18 cellular contexts compared by ENCODE assay signal in the genomic region with DNA sequence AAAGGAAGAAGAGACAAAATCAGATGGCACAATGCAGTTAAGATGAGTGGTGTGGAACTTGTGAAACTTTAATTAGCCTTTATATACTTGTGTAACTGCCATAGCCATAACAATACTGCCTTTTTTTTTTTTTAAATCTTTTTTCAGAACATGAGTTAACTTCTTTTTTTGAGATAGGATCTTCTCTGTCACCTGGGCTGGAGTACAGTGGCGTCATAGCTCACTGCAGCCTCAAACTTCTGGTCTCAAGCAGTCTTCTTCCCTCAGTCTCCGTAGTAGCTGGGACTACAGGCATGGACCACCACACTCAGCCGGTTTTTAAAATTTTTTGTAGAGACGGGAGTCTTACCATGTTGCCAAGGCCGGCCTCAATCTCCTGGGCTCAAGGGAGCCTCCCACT. TPM values are rescaled to one million over a fixed set of nuclear protein-coding genes. Genes with fewer than 3 reads are reported as not detected.
DNase-seq lines count a peak whose midpoint lies in the region; ATAC-seq, FAIRE-seq and TF ChIP-seq lines count a peak whose summit lies in the region.
"Had no signal": no experiment of that assay in that cellular context is flagged by ENCODE, and none has a peak within 500 bp of the region (broad histone marks: within the 10 kb centered on the region; RNA-seq: fewer than 3 reads in every experiment).

No MANE protein-coding gene starts in this region.

- in situ Hi-C loops in K562 (cut with MboI) = no loop called here

- H3K27ac ChIP-seq in cardiac muscle cell (peak overlapping the region; percentile 4), K562 (ENCODE audit: extremely low read depth, low read depth, low read length) (no peak overlapping the region), psoas muscle (peak overlapping the region; percentile 32), vagina (no peak overlapping the region)
- H3K27ac ChIP-seq: left lung, tibial nerve had no signal

- peaks cover 0 to 1% (median 0%) of the 10 kb centered on the region in 3 donors for H3K9me3 Mint-ChIP-seq in IgD-negative memory B cell
- H3K9me3 Mint-ChIP-seq: activated CD4-positive, alpha-beta memory T cell treated with anti-CD3 and anti-CD28 coated beads for 36 hours; stimulated activated naive B cell treated with anti-CD40 and anti-IgM and Interleukin-4, amounts not matched to agents 10 μg/mL and 1 μg/mL and 100 μg/mL, for 72 hours had no signal

- intact Hi-C loops in cardiac septum (cut with DNase I) = loop anchor here (10.0 kb wide), 1 partner anchor 946 kb away; no protein-coding TSS in a partner anchor
- intact Hi-C loops in K562 (cut with micrococcal nuclease) = no loop called here
- intact Hi-C loops in psoas muscle (cut with DNase I) = loop anchor here in 1 of 2 donors (5.0 kb wide), 1 partner anchor 34 kb away; no protein-coding TSS in a partner anchor
- intact Hi-C loops in vagina (cut with DNase I) = no loop called here

- TF ChIP-seq RAD21 in K562 (CRISPR knock-in tag; conservative IDR thresholded peaks at IDR 0.05 in 1 of 2, IDR thresholded peaks at IDR 0.05 in 1 of 2) = no peak

- no peak overlapping the region for H3K4me2 ChIP-seq in K562 (ENCODE audit: insufficient read depth, low read length)

- peaks cover 36 to 48% (median 47%) of the 10 kb centered on the region in 3 donors for H3K4me1 Mint-ChIP-seq in IgD-negative memory B cell

- TF ChIP-seq POLR2A in K562 (conservative IDR thresholded peaks at IDR 0.05) (no peak), vagina (IDR thresholded peaks at IDR 0.05) (no peak)

- no peak overlapping the region for H3K9ac ChIP-seq in K562 (ENCODE audit: insufficient read depth in 1 of 2, low read depth in 2 of 2, low read length in 2 of 2)

- H3K79me2 ChIP-seq in K562 (ENCODE audit: control insufficient read depth, insufficient read depth, low read length) = peaks cover 100% of the 10 kb centered on the region

- peak; percentile 54 for ATAC-seq in K562
- ATAC-seq in psoas muscle = peak in 2 of 4 donors; percentile 29 to 37
- no peak for ATAC-seq in GM18858 (IDR thresholded peaks at IDR 0.05; ENCODE audit: unreplicated experiment)
- ATAC-seq: left lung; sciatic nerve; stimulated activated naive B cell treated with anti-CD40 and anti-IgM and Interleukin-4, amounts not matched to agents 10 μg/mL and 1 μg/mL and 100 μg/mL, for 72 hours had no signal

- peaks cover 12% of the 10 kb centered on the region for H3K36me3 ChIP-seq in cardiac muscle cell
- peaks cover 33% of the 10 kb centered on the region for H3K36me3 ChIP-seq in K562 (ENCODE audit: control insufficient read depth, insufficient read depth, low read length)
- peaks cover 0 to 22% of the 10 kb centered on the region in 2 donors for H3K36me3 ChIP-seq in psoas muscle (ENCODE audit: insufficient read depth in 1 of 2, low read depth in 1 of 2)
- H3K36me3 ChIP-seq in vagina = peaks cover 0 to 22% of the 10 kb centered on the region in 2 donors

- POLR2A ChIA-PET in K562 (lab: Yijun Ruan, JAX) = interaction anchor here (0.8 to 1.0 kb wide), 2 partner anchors 9 to 336 kb away, joined by 3 to 4 read pairs; no protein-coding TSS in a partner anchor

- no peaks in the 10 kb centered on the region for H3K27me3 Mint-ChIP-seq in IgD-negative memory B cell
- H3K27me3 Mint-ChIP-seq: activated CD4-positive, alpha-beta memory T cell treated with anti-CD3 and anti-CD28 coated beads for 36 hours; stimulated activated naive B cell treated with anti-CD40 and anti-IgM and Interleukin-4, amounts not matched to agents 10 μg/mL and 1 μg/mL and 100 μg/mL, for 72 hours had no signal

- H3K9me3 ChIP-seq in cardiac muscle cell (ENCODE audit: low read depth) (no peaks in the 10 kb centered on the region), K562 (replicated peaks; ENCODE audit: control insufficient read depth, insufficient read depth, low read depth, low read length) (no peaks in the 10 kb centered on the region), psoas muscle (no peaks in the 10 kb centered on the region), vagina (no peaks in the 10 kb centered on the region)
- H3K9me3 ChIP-seq: left lung had no signal

- FAIRE-seq in K562 (lab: Jason Lieb, UNC) = no peak

- H3K27me3 ChIP-seq in cardiac muscle cell (no peaks in the 10 kb centered on the region), K562 (ENCODE audit: control insufficient read depth in 2 of 2, insufficient read depth in 2 of 2, low read length in 2 of 2) (no peaks in the 10 kb centered on the region), psoas muscle (ENCODE audit: insufficient read depth in 3 of 3, low read length in 2 of 3) (no peaks in the 10 kb centered on the region), vagina (no peaks in the 10 kb centered on the region)
- H3K27me3 ChIP-seq: left lung, tibial nerve had no signal

- no peak overlapping the region for H2AFZ ChIP-seq in K562 (ENCODE audit: low read depth, low read length)
- H2AFZ ChIP-seq: GM23248 had no signal

- H4K20me1 ChIP-seq in K562 (replicated peaks; ENCODE audit: control insufficient read depth, insufficient read depth, low read length) = peaks cover 29% of the 10 kb centered on the region

- no peak overlapping the region for H3K4me3 ChIP-seq in cardiac muscle cell
- H3K4me3 ChIP-seq in K562 = no peak overlapping the region
- no peak overlapping the region for H3K4me3 ChIP-seq in psoas muscle
- H3K4me3 ChIP-seq in vagina = no peak overlapping the region
- H3K4me3 ChIP-seq: GM23248, left lung, tibial nerve had no signal

- no peak for TF ChIP-seq EP300 in K562 (IDR thresholded peaks at IDR 0.05; ENCODE audit: low read length)

- peak overlapping the region; percentile 26 to 64 (median 46) for H3K27ac Mint-ChIP-seq in IgD-negative memory B cell
- H3K27ac Mint-ChIP-seq: activated CD4-positive, alpha-beta memory T cell treated with anti-CD3 and anti-CD28 coated beads for 36 hours had no signal

- no peaks in the 10 kb centered on the region for H3K9me1 ChIP-seq in K562 (ENCODE audit: control insufficient read depth, insufficient read depth, low read length)

- CTCF ChIA-PET in K562 (lab: Yijun Ruan, JAX; ENCODE audit: low intra/inter-chr PET ratio) = no interaction called here

- 59% methylated on average over 5 of the region's 5 CpGs for WGBS in K562 (ENCODE audit: insufficient coverage, low coverage, missing lambda C conversion rate)
- WGBS in psoas muscle, 3 donors = 79 to 86% (median 83%) methylated on average over 5 of the region's 5 CpGs

- DNase-seq in cardiac muscle cell (ENCODE audit: low read depth in 1 of 2, low spot score in 1 of 2) (no peak), cardiac septum (ENCODE audit: low spot score) (no peak), K562 (ENCODE audit: extremely low read depth in 1 of 4, low spot score in 3 of 4) (no peak), psoas muscle (no peak), vagina (ENCODE audit: extremely low spot score in 2 of 2) (no peak), Kasumi-1 (lab: John Stamatoyannopoulos, UW) (no peak)
- DNase-seq: activated CD4-positive, alpha-beta memory T cell treated with anti-CD3 and anti-CD28 coated beads for 36 hours; effector CD8-positive, alpha-beta T cell; EL; GM23248; NCI-H1417; NCI-H524; stimulated activated naive B cell treated with anti-CD40 and anti-IgM and Interleukin-4, amounts not matched to agents 10 μg/mL and 1 μg/mL and 100 μg/mL, for 72 hours had no signal

- H3K4me1 ChIP-seq in cardiac muscle cell (ENCODE audit: low read depth) (peaks cover 7% of the 10 kb centered on the region), K562 (replicated peaks in 1 of 2; ENCODE audit: control insufficient read depth in 2 of 2, insufficient read depth in 2 of 2, low read length in 2 of 2) (no peaks in the 10 kb centered on the region), psoas muscle (peaks cover 44% of the 10 kb centered on the region), vagina (peaks cover 64% of the 10 kb centered on the region)

- TF ChIP-seq CTCF in cardiac muscle cell (IDR thresholded peaks at IDR 0.05; ENCODE audit: low read depth, low read length) (no peak), K562 (IDR thresholded peaks at IDR 0.05 in 2 of 3, conservative IDR thresholded peaks at IDR 0.05 in 1 of 3; ENCODE audit: insufficient read depth in 2 of 3, low read depth in 1 of 3, low read length in 3 of 3) (no peak), psoas muscle (IDR thresholded peaks at IDR 0.05) (no peak), vagina (IDR thresholded peaks at IDR 0.05) (no peak)

- no peak overlapping the region for H3K4me3 Mint-ChIP-seq in IgD-negative memory B cell
- H3K4me3 Mint-ChIP-seq: activated CD4-positive, alpha-beta memory T cell treated with anti-CD3 and anti-CD28 coated beads for 36 hours; stimulated activated naive B cell treated with anti-CD40 and anti-IgM and Interleukin-4, amounts not matched to agents 10 μg/mL and 1 μg/mL and 100 μg/mL, for 72 hours had no signal

- BruUV-seq in K562 (replicated peaks; lab: Mats Ljungman, UMichigan) = no TSS peak

- H3K36me3 Mint-ChIP-seq in IgD-negative memory B cell = peaks cover 3% of the 10 kb centered on the region

TF ChIP-seq in K562, 482 proteins besides CTCF, POLR2A, EP300 and RAD21 (continues in another document):
- no peak for TF ChIP-seq POLR2G (IDR thresholded peaks at IDR 0.05; ENCODE audit: low read depth, low read length)
- no peak for TF ChIP-seq BACH1 (tag; IDR thresholded peaks at IDR 0.05)
- TF ChIP-seq MAFK (IDR thresholded peaks at IDR 0.05; ENCODE audit: low read length) = no peak

RNA-seq across cellular contexts. Expression of gene GPBP1, which starts 37.2 kb away (rescaled TPM):
- total RNA-seq in cardiac muscle cell = 42.9 and 85.9 TPM in 2 replicates
- 65.3 and 79.4 TPM in 2 replicates for polyA plus RNA-seq in cardiac muscle cell
- 49.0 TPM for total RNA-seq in cardiac septum
- polyA plus RNA-seq in IgD-negative memory B cell = 83.3 TPM
- total RNA-seq in K562 (2011; cell fraction: chromatin; rRNA removed; ENCODE audit: low replicate concordance) = 38.9 and 193 TPM in 2 replicates
- 20.5 and 30.5 TPM in 2 replicates for total RNA-seq in K562 (2011; cell fraction: nucleolus; rRNA removed)
- total RNA-seq in K562 (2011; cell fraction: nucleoplasm; rRNA removed) = 55.7 and 82.8 TPM in 2 replicates
- total RNA-seq in K562 (2014; rRNA removed) = 61.7 and 66.2 TPM in 2 replicates
- 109 and 122 TPM in 2 replicates for total RNA-seq in K562 (2014; rRNA removed; fragmentation: Illumina TruSeq; extraction: Trizol)
- 89.1 and 97.0 TPM in 2 replicates for total RNA-seq in K562 (2015; rRNA removed; fragmentation: Illumina TruSeq; extraction: Trizol)
- total RNA-seq in K562 (2021) = 67.8 and 68.4 TPM in 2 replicates
- 67.3 and 85.2 TPM in 2 replicates for polyA plus RNA-seq in K562 (2011; rRNA removed)
- polyA plus RNA-seq in K562 (2011; cell fraction: cytosol; rRNA removed) = 6.1 and 19.2 TPM in 2 replicates
- polyA plus RNA-seq in K562 (2011; cell fraction: nucleus; rRNA removed) = 22.7 and 36.5 TPM in 2 replicates
- polyA plus RNA-seq in K562 (2012) = 51.9 and 53.1 TPM in 2 replicates
- polyA plus RNA-seq in K562 (2014; fragmentation: Illumina TruSeq; extraction: Trizol) = 70.2 and 85.7 TPM in 2 replicates
- 10 to 100 TPM; 31.0 to 40.7 TPM for polyA plus RNA-seq in K562 (2014; fragmentation: Nextera tagmentation; extraction: Ambion mirVana)
- 55.2 and 64.0 TPM in 2 replicates for polyA plus RNA-seq in K562 (2014; rRNA removed)
- 94.7 and 107 TPM in 2 replicates for polyA minus RNA-seq in K562 (2011; rRNA and poly(A)+ RNA removed)
- polyA minus RNA-seq in K562 (2011; cell fraction: cytosol; rRNA and poly(A)+ RNA removed) = 21.1 and 29.6 TPM in 2 replicates
- polyA minus RNA-seq in K562 (2011; cell fraction: nucleus; rRNA and poly(A)+ RNA removed) = 26.1 and 57.8 TPM in 2 replicates
- total RNA-seq in psoas muscle = 10 to 100 TPM; 45.0 to 54.5 (median 53.3) TPM
- 10 to 100 TPM; 37.3 to 74.0 (median 38.0) TPM for polyA plus RNA-seq in psoas muscle
- total RNA-seq in vagina = 62.6 TPM

Comparison
In these comparisons a context has a peak if more than half of its experiments do, and no peak if none do; other contexts are left out.
1. H3K27ac ChIP-seq: peak in cardiac muscle cell (single experiment) and psoas muscle (single experiment); none in K562 (single experiment) and vagina (single experiment).